ENCODE assay signal across 8 cellular contexts in genomic region chr10:104291439-104291951, GRCh38. TPM values are rescaled to one million over a fixed set of nuclear protein-coding genes. Genes with fewer than 3 reads are reported as not detected.
A peak's percentile ranks its signal among the peaks of the same experiment; 100 is the strongest.
DNase-seq lines count a peak whose midpoint lies in the region; ATAC-seq and TF ChIP-seq lines count a peak whose summit lies in the region.

No MANE protein-coding gene starts in this region.

- DNase-seq in DND-41 (peak; percentile 86), HuH-7.5 (ENCODE audit: low spot score) (peak; percentile 70), PC-9 (peak; percentile 58 to 71), fibroblast of peridontal ligament (ENCODE audit: extremely low read depth) (peak; percentile 85), neural progenitor cell (ENCODE audit: low spot score) (peak; percentile 94), stromal cell of bone marrow (ENCODE audit: low read depth) (peak; percentile 80)
- peak; percentile 88 for DNase-seq in activated T-cell treated with anti-CD3 and anti-CD28 coated beads, Interleukin-2, amount 50 U/mL, for 4 hours

- H3K4me1 ChIP-seq in DND-41 (ENCODE audit: insufficient read depth, low read length) (peaks cover 5% of the 10 kb centered on the region), PC-9 (replicated peaks; ENCODE audit: insufficient read depth) (0 out of 2 replicates have a peak, but pooled peaks cover 3% of the 10 kb centered on the region), neural progenitor cell (peaks cover 9% of the 10 kb centered on the region)

- peaks cover 9% of the 10 kb centered on the region for H3K4me1 Mint-ChIP-seq in activated T-cell treated with anti-CD3 and anti-CD28 coated beads, Interleukin-2, amount 50 U/mL, for 4 hours (ENCODE audit: low read depth)
- H3K4me1 Mint-ChIP-seq in neural progenitor cell, result peaks cover 6% of the 10 kb centered on the region

- intact Hi-C loops in PC-9 (cut with micrococcal nuclease; ENCODE audit: unreplicated experiment), result loop anchor here (1.0 to 2.0 kb wide), 2 partner anchors 59 to 331 kb away; no protein-coding TSS in a partner anchor

- no peaks in the 10 kb centered on the region for H3K36me3 Mint-ChIP-seq in activated T-cell treated with anti-CD3 and anti-CD28 coated beads, Interleukin-2, amount 50 U/mL, for 4 hours (ENCODE audit: insufficient read depth)
- no peaks in the 10 kb centered on the region for H3K36me3 Mint-ChIP-seq in neural progenitor cell

- H3K9me3 Mint-ChIP-seq in activated T-cell treated with anti-CD3 and anti-CD28 coated beads, Interleukin-2, amount 50 U/mL, for 4 hours, result no peaks in the 10 kb centered on the region
- H3K9me3 Mint-ChIP-seq in neural progenitor cell, result no peaks in the 10 kb centered on the region

- H3K4me2 ChIP-seq in DND-41 (ENCODE audit: insufficient read depth, low read length) (peak overlapping the region; percentile 45; the same call in 1 of the 2 replicates), PC-9 (0 out of 2 replicates have a peak overlapping the region, but pooled peaks have one; percentile 36), neural progenitor cell (peak overlapping the region; percentile 46)

- no peak overlapping the region for H3K27ac Mint-ChIP-seq in neural progenitor cell

- no peaks in the 10 kb centered on the region for H3K9me2 ChIP-seq in PC-9 (ENCODE audit: insufficient read depth)

- H3K27me3 Mint-ChIP-seq in activated T-cell treated with anti-CD3 and anti-CD28 coated beads, Interleukin-2, amount 50 U/mL, for 4 hours (ENCODE audit: low read depth), result peaks cover 16% of the 10 kb centered on the region
- peaks cover 11% of the 10 kb centered on the region for H3K27me3 Mint-ChIP-seq in neural progenitor cell (ENCODE audit: insufficient read depth, low read depth)

- H3K9ac ChIP-seq in DND-41 (ENCODE audit: low read depth, low read length), result no peak overlapping the region
- no peak overlapping the region for H3K9ac ChIP-seq in neural progenitor cell

- CTCF ChIA-PET in PC-9 (lab: Charles Lee), result interaction anchor here (0.8 to 1.8 kb wide), 4 partner anchors 11 to 60 kb away, joined by 5 to 10 read pairs (median 6); no protein-coding TSS in a partner anchor

- no peak overlapping the region for H3K4me3 Mint-ChIP-seq in activated T-cell treated with anti-CD3 and anti-CD28 coated beads, Interleukin-2, amount 50 U/mL, for 4 hours
- peak overlapping the region; percentile 63 for H3K4me3 Mint-ChIP-seq in neural progenitor cell

- H3K4me3 ChIP-seq in DND-41 (ENCODE audit: low read depth in 1 of 2, low read length in 2 of 2) (no peak overlapping the region), PC-9 (no peak overlapping the region), neural progenitor cell (no peak overlapping the region)

- no peaks in the 10 kb centered on the region for H3K9me3 ChIP-seq in DND-41 (ENCODE audit: insufficient read depth, low read length, severe bottlenecking)
- H3K9me3 ChIP-seq in PC-9 (ENCODE audit: insufficient read depth, low read depth), result no peaks in the 10 kb centered on the region
- no peaks in the 10 kb centered on the region for H3K9me3 ChIP-seq in neural progenitor cell (ENCODE audit: low read depth)

- BruUV-seq in PC-9 (replicated peaks; lab: Mats Ljungman, UMichigan), result no TSS peak

- H3F3A ChIP-seq in PC-9 (ENCODE audit: insufficient read depth, low read depth) (no peaks in the 10 kb centered on the region), neural progenitor cell (ENCODE audit: low read depth) (peaks cover 5% of the 10 kb centered on the region)

- TF ChIP-seq CTCF in DND-41 (IDR thresholded peaks at IDR 0.05; ENCODE audit: borderline replicate concordance, extremely low read depth, low read length, poor library complexity, severe bottlenecking), result peak; percentile 99
- peak; percentile 95 for TF ChIP-seq CTCF in PC-9 (conservative IDR thresholded peaks at IDR 0.05)
- TF ChIP-seq CTCF in neural progenitor cell (IDR thresholded peaks at IDR 0.05), result peak; percentile 100

- H2AFZ ChIP-seq in DND-41 (ENCODE audit: low read depth, low read length) (peak overlapping the region; percentile 65), PC-9 (no peak overlapping the region), neural progenitor cell (replicated peaks) (peak overlapping the region; percentile 66)

- H3K79me2 ChIP-seq in DND-41 (ENCODE audit: insufficient read depth, low read length), result no peaks in the 10 kb centered on the region
- no peaks in the 10 kb centered on the region for H3K79me2 ChIP-seq in PC-9 (ENCODE audit: low read depth)
- no peaks in the 10 kb centered on the region for H3K79me2 ChIP-seq in neural progenitor cell (ENCODE audit: low read depth)

- no peaks in the 10 kb centered on the region for H4K20me1 ChIP-seq in DND-41 (ENCODE audit: insufficient read depth, low read length)
- no peaks in the 10 kb centered on the region for H4K20me1 ChIP-seq in PC-9 (ENCODE audit: insufficient read depth)
- H4K20me1 ChIP-seq in neural progenitor cell (ENCODE audit: low read depth), result no peaks in the 10 kb centered on the region

- H3K27ac ChIP-seq in DND-41 (ENCODE audit: low read length) (no peak overlapping the region), PC-9 (no peak overlapping the region), neural progenitor cell (no peak overlapping the region)

- no peaks in the 10 kb centered on the region for H3K36me3 ChIP-seq in DND-41 (ENCODE audit: insufficient read depth, low read length)
- H3K36me3 ChIP-seq in PC-9 (ENCODE audit: low read depth), result no peaks in the 10 kb centered on the region
- no peaks in the 10 kb centered on the region for H3K36me3 ChIP-seq in neural progenitor cell

- ATAC-seq in DND-41 (ENCODE audit: insufficient read depth, low read depth) (peak; percentile 99), GM21619 (IDR thresholded peaks at IDR 0.05; ENCODE audit: unreplicated experiment) (peak; percentile 99)
- peak; percentile 98 to 100 for ATAC-seq in activated T-cell treated with anti-CD3 and anti-CD28 coated beads, Interleukin-2, amount 50 U/mL, for 4 hours

- POLR2A ChIA-PET in PC-9 (lab: Charles Lee; ENCODE audit: unreplicated experiment), result no interaction called here

- H3K27me3 ChIP-seq in DND-41 (ENCODE audit: insufficient read depth, low read length, poor library complexity) (peaks cover 37% of the 10 kb centered on the region), PC-9 (ENCODE audit: insufficient read depth, low read depth) (no peaks in the 10 kb centered on the region), neural progenitor cell (peaks cover 11% of the 10 kb centered on the region)

RNA-seq across cellular contexts. Expression of gene GSTO2, which starts 22.5 kb away (rescaled TPM):
- 3.3 and 4.3 TPM in 2 replicates for total RNA-seq in PC-9 (2021)
- 1 to 10 TPM in 1 of 3 donors, under 1 TPM in 2; 0.33 to 1.1 (median 0.73) TPM for total RNA-seq in activated T-cell treated with anti-CD3 and anti-CD28 coated beads, Interleukin-2, amount 50 U/mL, for 4 hours
- total RNA-seq in neural progenitor cell (ENCODE audit: low replicate concordance), result 4.9 and 7.6 TPM in 2 replicates

RNA-seq across cellular contexts. Expression of gene GSTO1, which starts 36.8 kb away (rescaled TPM):
- total RNA-seq in PC-9 (2021) (71.0 and 77.3 TPM in 2 replicates), neural progenitor cell (ENCODE audit: low replicate concordance) (37.2 and 48.6 TPM in 2 replicates)
- total RNA-seq in activated T-cell treated with anti-CD3 and anti-CD28 coated beads, Interleukin-2, amount 50 U/mL, for 4 hours, result 100 to 1,000 TPM in 1 of 3 donors, 10 to 100 TPM in 2; 74.8 to 115 (median 94.5) TPM

RNA-seq across cellular contexts. Expression of gene ITPRIP, which starts 46.8 kb away (rescaled TPM):
- total RNA-seq in PC-9 (2021) (6.7 and 8.5 TPM in 2 replicates), neural progenitor cell (ENCODE audit: low replicate concordance) (1.6 and 4.4 TPM in 2 replicates)
- total RNA-seq in activated T-cell treated with anti-CD3 and anti-CD28 coated beads, Interleukin-2, amount 50 U/mL, for 4 hours, result 10 to 100 TPM; 18.1 to 21.9 (median 19.5) TPM

RNA-seq across cellular contexts. Expression of gene CFAP43, which starts 59.3 kb away (rescaled TPM):
- total RNA-seq in PC-9 (2021), result 6.0 and 7.1 TPM in 2 replicates
- under 1 TPM in 1 of 3 donors, not detected in 2; 0.20 TPM for total RNA-seq in activated T-cell treated with anti-CD3 and anti-CD28 coated beads, Interleukin-2, amount 50 U/mL, for 4 hours
- 2.7 TPM in 2 replicates for total RNA-seq in neural progenitor cell (ENCODE audit: low replicate concordance)
